1 cellular context compared by ENCODE assay signal in genomic region chr10:74365109-74365508, GRCh38.
TF ChIP-seq lines count a peak whose summit lies in the region.

No MANE protein-coding gene starts in this region.

TF ChIP-seq in A549, 52 proteins besides CTCF, POLR2A, EP300 and RAD21:
- TF ChIP-seq RNF2 (IDR thresholded peaks at IDR 0.05; ENCODE audit: borderline replicate concordance, low read depth) (no peak), MAFK (IDR thresholded peaks at IDR 0.05; ENCODE audit: partially characterized antibody) (no peak), JUN (IDR thresholded peaks at IDR 0.05) (no peak)
